In genomic region chr17:56909742-56910508, GRCh38 we compare ENCODE assay signal across 1 cellular context.
A peak's percentile ranks its signal among the peaks of the same experiment; 100 is the strongest.
TF ChIP-seq lines count a peak whose summit lies in the region.

No MANE protein-coding gene starts in this region.

TF ChIP-seq in K562, 482 proteins besides CTCF, POLR2A, EP300 and RAD21 (continued from another document and continues in another):
- TF ChIP-seq ZNF449 (CRISPR knock-in tag; IDR thresholded peaks at IDR 0.05) (peak; percentile 72; the same call in 1 of the 2 replicates), RERE (CRISPR knock-in tag; IDR thresholded peaks at IDR 0.05; ENCODE audit: borderline replicate concordance) (no peak), STAT6 (CRISPR knock-in tag; IDR thresholded peaks at IDR 0.05) (no peak), MGA (IDR thresholded peaks at IDR 0.05) (peak; percentile 70), DMBX1 (CRISPR knock-in tag; IDR thresholded peaks at IDR 0.05; ENCODE audit: borderline replicate concordance) (peak; percentile 93), FOXM1 (IDR thresholded peaks at IDR 0.05; ENCODE audit: low read depth) (peak; percentile 54), FOXM1 (CRISPR knock-in tag; IDR thresholded peaks at IDR 0.05; ENCODE audit: low read depth) (no peak), GATAD2A (IDR thresholded peaks at IDR 0.05) (peak; percentile 49; the same call in 1 of the 2 replicates), IRF1 (CRISPR knock-in tag; IDR thresholded peaks at IDR 0.05; ENCODE audit: borderline replicate concordance) (no peak), ZFP1 (CRISPR knock-in tag; IDR thresholded peaks at IDR 0.05) (0 out of 2 replicates have a peak, but pooled peaks have one; percentile 49), HDAC1 (IDR thresholded peaks at IDR 0.05) (peak in 1 of 2 experiments; percentile 82; a peak in 2 of 4 replicates), FOXO4 (CRISPR knock-in tag; IDR thresholded peaks at IDR 0.05) (no peak), ATF6 (CRISPR knock-in tag; IDR thresholded peaks at IDR 0.05) (0 out of 2 replicates have a peak, but pooled peaks have one; percentile 53), ZNF75A (CRISPR knock-in tag; IDR thresholded peaks at IDR 0.05) (no peak), NR2C2 (CRISPR knock-in tag; IDR thresholded peaks at IDR 0.05) (peak; percentile 91), NR2C2 (tag; IDR thresholded peaks at IDR 0.05) (peak; percentile 97), ZNF79 (CRISPR knock-in tag; IDR thresholded peaks at IDR 0.05; ENCODE audit: low read depth) (peak; percentile 53; the same call in 1 of the 2 replicates), NFIC (IDR thresholded peaks at IDR 0.05) (peak; percentile 34; the same call in 1 of the 2 replicates), MYBL2 (IDR thresholded peaks at IDR 0.05; ENCODE audit: low read depth) (peak; percentile 76), MYBL2 (CRISPR knock-in tag; IDR thresholded peaks at IDR 0.05; ENCODE audit: borderline replicate concordance) (no peak)
- TF ChIP-seq, protein P1, sequence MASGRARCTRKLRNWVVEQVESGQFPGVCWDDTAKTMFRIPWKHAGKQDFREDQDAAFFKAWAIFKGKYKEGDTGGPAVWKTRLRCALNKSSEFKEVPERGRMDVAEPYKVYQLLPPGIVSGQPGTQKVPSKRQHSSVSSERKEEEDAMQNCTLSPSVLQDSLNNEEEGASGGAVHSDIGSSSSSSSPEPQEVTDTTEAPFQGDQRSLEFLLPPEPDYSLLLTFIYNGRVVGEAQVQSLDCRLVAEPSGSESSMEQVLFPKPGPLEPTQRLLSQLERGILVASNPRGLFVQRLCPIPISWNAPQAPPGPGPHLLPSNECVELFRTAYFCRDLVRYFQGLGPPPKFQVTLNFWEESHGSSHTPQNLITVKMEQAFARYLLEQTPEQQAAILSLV (tag; IDR thresholded peaks at IDR 0.05) = no peak
- TF ChIP-seq, protein P2, sequence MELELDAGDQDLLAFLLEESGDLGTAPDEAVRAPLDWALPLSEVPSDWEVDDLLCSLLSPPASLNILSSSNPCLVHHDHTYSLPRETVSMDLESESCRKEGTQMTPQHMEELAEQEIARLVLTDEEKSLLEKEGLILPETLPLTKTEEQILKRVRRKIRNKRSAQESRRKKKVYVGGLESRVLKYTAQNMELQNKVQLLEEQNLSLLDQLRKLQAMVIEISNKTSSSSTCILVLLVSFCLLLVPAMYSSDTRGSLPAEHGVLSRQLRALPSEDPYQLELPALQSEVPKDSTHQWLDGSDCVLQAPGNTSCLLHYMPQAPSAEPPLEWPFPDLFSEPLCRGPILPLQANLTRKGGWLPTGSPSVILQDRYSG (tag; conservative IDR thresholded peaks at IDR 0.05; ENCODE audit: low read depth) = no peak
